In the genomic region with DNA sequence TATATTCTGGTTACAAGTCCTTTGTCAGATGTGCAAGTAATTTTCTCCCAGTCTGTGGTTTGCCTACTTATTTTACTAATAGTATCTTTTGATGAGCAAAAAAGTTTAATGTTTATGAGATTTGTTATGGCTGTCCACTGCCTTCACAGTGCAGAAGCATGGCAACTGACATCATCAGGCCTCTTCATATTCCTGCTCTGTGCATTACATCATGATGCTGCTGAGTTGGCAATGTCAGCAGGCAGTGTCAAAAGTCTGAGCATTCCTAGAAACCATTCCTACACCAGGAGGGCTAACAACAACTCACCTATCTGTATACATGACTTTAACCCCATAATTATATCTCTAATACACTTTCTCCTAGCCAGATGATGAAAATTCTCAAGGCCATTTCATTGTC, we compare ENCODE assay signal across 22 cellular contexts. TPM values are rescaled to one million over a fixed set of nuclear protein-coding genes. Genes with fewer than 3 reads are reported as not detected.
DNase-seq lines count a peak whose midpoint lies in the region; FAIRE-seq and TF ChIP-seq lines count a peak whose summit lies in the region.
"Had no signal": no experiment of that assay in that cellular context is flagged by ENCODE, and none has a peak within 500 bp of the region (broad histone marks: within the 10 kb centered on the region; RNA-seq: fewer than 3 reads in every experiment).

No MANE protein-coding gene starts in this region.

- DNase-seq in DMS 273 (lab: John Stamatoyannopoulos, UW; ENCODE audit: unreplicated experiment) (peak; percentile 4), DMS 273 treated with DMSO at 0.1 percent for 48 hours (lab: John Stamatoyannopoulos, UW) (no peak), RKO (ENCODE audit: low spot score) (peak; percentile 20), bronchial epithelial cell (ENCODE audit: low read depth) (peak; percentile 7), iris pigment epithelial cell (ENCODE audit: low read depth) (peak; percentile 7), NCI-H524 treated with DMSO at 0.1 percent for 48 hours (lab: John Stamatoyannopoulos, UW) (no peak), ACHN (no peak)
- DNase-seq in activated CD4-positive, alpha-beta T cell treated with anti-CD3 and anti-CD28 coated beads for 4 hours, result no peak
- DNase-seq: AML-193; BE2C; CD4-positive, alpha-beta T cell; CD8-positive, alpha-beta memory T cell; DMS153; DND-41; GOT3 had no signal

- FAIRE-seq in bronchial epithelial cell (lab: Jason Lieb, UNC), result no peak
- FAIRE-seq: A204.1, D721Med, G401.6, GM12892, H54 had no signal

- no peaks in the 10 kb centered on the region for H3K27me3 ChIP-seq in bronchial epithelial cell (ENCODE audit: control insufficient read depth, insufficient read depth, low read length)
- H3K27me3 ChIP-seq: BLaER1 treated with 17β-estradiol and CSF1 and Interleukin-3, amounts not matched to agents 10 nM and 100 nM had no signal

- H3K36me3 ChIP-seq in bronchial epithelial cell (ENCODE audit: control insufficient read depth, insufficient read depth, low read length), result no peaks in the 10 kb centered on the region
- H3K36me3 ChIP-seq: BE2C; BLaER1 treated with 17β-estradiol and CSF1 and Interleukin-3, amounts not matched to agents 10 nM and 100 nM; HAP-1 had no signal

- in situ Hi-C loops in ACHN (cut with HindIII; ENCODE audit: low pct_ligation_motif_present, low pct_unique_long_range_greater_than_20kb, low sequenced_read_pairs), result no loop called here

- H3K4me3 ChIP-seq in bronchial epithelial cell (ENCODE audit: low read depth, low read length), result no peak overlapping the region
- H3K4me3 ChIP-seq: BLaER1 treated with 17β-estradiol and CSF1 and Interleukin-3, amounts not matched to agents 10 nM and 100 nM; HAP-1 had no signal

- TF ChIP-seq CTCF in bronchial epithelial cell (IDR thresholded peaks at IDR 0.05; ENCODE audit: insufficient read depth, low read length, severe bottlenecking), result no peak

RNA-seq across cellular contexts. Expression of a gene that starts 10.8 kb away (rescaled TPM):
- not detected in 2 replicates for total RNA-seq in bronchial epithelial cell
- total RNA-seq: CD4-positive, alpha-beta T cell; CD8-positive, alpha-beta memory T cell had no signal

RNA-seq across cellular contexts. Expression of a gene that starts 34.1 kb away (rescaled TPM):
- total RNA-seq in bronchial epithelial cell, result not detected in 2 replicates
- total RNA-seq: CD4-positive, alpha-beta T cell; CD8-positive, alpha-beta memory T cell had no signal

Comparison
In these comparisons a context has a peak if more than half of its experiments do, and no peak if none do; other contexts are left out.
1. DNase-seq: peak in DMS 273 (single experiment), RKO (single experiment), bronchial epithelial cell (single experiment) and iris pigment epithelial cell (single experiment); none in DMS 273 treated with DMSO at 0.1 percent for 48 hours (single experiment), activated CD4-positive, alpha-beta T cell treated with anti-CD3 and anti-CD28 coated beads for 4 hours (0 of 2), NCI-H524 treated with DMSO at 0.1 percent for 48 hours (single experiment) and ACHN (single experiment).